ENCODE assay signal across 9 cellular contexts in genomic region chr15:70327328-70328136, GRCh38.
DNase-seq lines count a peak whose midpoint lies in the region; ATAC-seq and TF ChIP-seq lines count a peak whose summit lies in the region.
"Had no signal": no experiment of that assay in that cellular context is flagged by ENCODE, and none has a peak within 500 bp of the region (broad histone marks: within the 10 kb centered on the region; RNA-seq: fewer than 3 reads in every experiment).

No MANE protein-coding gene starts in this region.

- peak; percentile 88 for DNase-seq in GM04503 (ENCODE audit: low read depth)
- DNase-seq in Kasumi-1 (lab: John Stamatoyannopoulos, UW), result peak; percentile 28 to 30
- peak; percentile 81 to 87 for DNase-seq in cardiac fibroblast (ENCODE audit: low read depth in 2 of 2)
- peak; percentile 53 for DNase-seq in osteocyte (ENCODE audit: extremely low spot score, unreplicated experiment)
- no peak for DNase-seq in activated CD4-positive, alpha-beta T cell treated with anti-CD3 and anti-CD28 coated beads for 1 hour
- DNase-seq in NCI-H69 (lab: John Stamatoyannopoulos, UW), result no peak
- DNase-seq: NCI-H2081 had no signal

- H3K27me3 Mint-ChIP-seq in osteocyte (ENCODE audit: unreplicated experiment), result peaks cover 66% of the 10 kb centered on the region

- H3K4me3 Mint-ChIP-seq in osteocyte (ENCODE audit: unreplicated experiment), result no peak overlapping the region

- no peak for ATAC-seq in HG03378 (IDR thresholded peaks at IDR 0.05; ENCODE audit: unreplicated experiment)
- ATAC-seq in HG03565 (IDR thresholded peaks at IDR 0.05; ENCODE audit: unreplicated experiment), result no peak

- no peak overlapping the region for H3K27ac Mint-ChIP-seq in osteocyte (ENCODE audit: unreplicated experiment)

- peaks cover 13% of the 10 kb centered on the region for H3K9me3 Mint-ChIP-seq in osteocyte (ENCODE audit: unreplicated experiment)

- H3K4me1 Mint-ChIP-seq in osteocyte (ENCODE audit: unreplicated experiment), result peaks cover 28% of the 10 kb centered on the region

- no peak for TF ChIP-seq CTCF in cardiac fibroblast (IDR thresholded peaks at IDR 0.05; ENCODE audit: low read depth, low read length)
- no peak for TF ChIP-seq CTCF in osteocyte (IDR thresholded peaks at IDR 0.05)

- no peak overlapping the region for H3K4me3 ChIP-seq in cardiac fibroblast (replicated peaks in 1 of 2; ENCODE audit: low read depth in 2 of 2, low read length in 2 of 2)

- H3K36me3 Mint-ChIP-seq in osteocyte (ENCODE audit: unreplicated experiment), result no peaks in the 10 kb centered on the region

Comparison
In these comparisons a context has a peak if more than half of its experiments do, and no peak if none do; other contexts are left out.
1. DNase-seq: peak in GM04503 (single experiment), Kasumi-1 (2 of 2), cardiac fibroblast (2 of 2) and osteocyte (single experiment); none in activated CD4-positive, alpha-beta T cell treated with anti-CD3 and anti-CD28 coated beads for 1 hour (single experiment) and NCI-H69 (single experiment).